ENCODE assay signal across 11 cellular contexts in genomic region chr6:2877960-2878359, GRCh38. TPM values are rescaled to one million over a fixed set of nuclear protein-coding genes. Genes with fewer than 3 reads are reported as not detected.
DNase-seq lines count a peak whose midpoint lies in the region; FAIRE-seq and TF ChIP-seq lines count a peak whose summit lies in the region.
"Had no signal": no experiment of that assay in that cellular context is flagged by ENCODE, and none has a peak within 500 bp of the region (broad histone marks: within the 10 kb centered on the region; RNA-seq: fewer than 3 reads in every experiment).

No MANE protein-coding gene starts in this region.

- WGBS in H1 (ENCODE audit: extremely low coverage in 1 of 2, insufficient coverage in 1 of 2, insufficient read length in 1 of 2, insufficient replicate concordance in 2 of 2, low coverage in 1 of 2, low lambda C conversion rate in 2 of 2, missing lambda C conversion rate in 1 of 2), 2 experiments = 93% methylated on average over 2 of the region's 2 CpGs; no CpG with 5 or more reads in 1 of the 2 experiments
- no CpG with 5 or more reads among the region's 2 CpGs for WGBS in trophoblast cell (ENCODE audit: extremely low coverage, insufficient coverage, insufficient read length)

- peak overlapping the region; percentile 63 for H3K27ac Mint-ChIP-seq in Calu3 (ENCODE audit: unreplicated experiment)

- no peaks in the 10 kb centered on the region for H3K9me3 Mint-ChIP-seq in Calu3 (ENCODE audit: low read depth, unreplicated experiment)

- no peak overlapping the region for H3K4me3 Mint-ChIP-seq in Calu3 (ENCODE audit: low read depth, unreplicated experiment)
- H3K4me3 Mint-ChIP-seq: brain had no signal

- H3K4me1 ChIP-seq in PC-9 (replicated peaks; ENCODE audit: insufficient read depth) (peaks cover 30% of the 10 kb centered on the region), H1 (replicated peaks in 1 of 4; ENCODE audit: control insufficient read depth in 3 of 4, insufficient read depth in 4 of 4, low read length in 3 of 4) (peaks cover 15 to 25% (median 18%) of the 10 kb centered on the region in 4 experiments), trophoblast cell (ENCODE audit: control insufficient read depth in 1 of 2, insufficient read depth in 2 of 2, low read length in 2 of 2) (peaks cover 22 to 27% of the 10 kb centered on the region in 2 experiments)

- H3K23ac ChIP-seq in H1 (ENCODE audit: insufficient read length) (no peak overlapping the region), trophoblast cell (ENCODE audit: low read length) (no peak overlapping the region)

- H3K4me2 ChIP-seq in PC-9 (peak overlapping the region; percentile 76), H1 (ENCODE audit: insufficient read depth in 1 of 2, low read depth in 2 of 2, low read length in 2 of 2) (no peak overlapping the region; a peak in 1 of 4 replicates), trophoblast cell (ENCODE audit: low read length) (no peak overlapping the region)

- H2BK5ac ChIP-seq in H1 (ENCODE audit: low read depth, low read length) (peak overlapping the region; percentile 55; the same call in 1 of the 2 replicates), trophoblast cell (ENCODE audit: low read depth, low read length, poor library complexity) (no peak overlapping the region)

- TF ChIP-seq POLR2A in H1 (IDR thresholded peaks at IDR 0.05; ENCODE audit: control extremely low read depth in 1 of 2, low read depth in 2 of 2, low read length in 2 of 2) = no peak

- H3K23me2 ChIP-seq in H1 (ENCODE audit: low read depth, low read length) = peaks cover 8% of the 10 kb centered on the region

- H4K8ac ChIP-seq in H1 (ENCODE audit: extremely low read depth, insufficient read depth, low read length) = no peak overlapping the region
- no peak overlapping the region for H4K8ac ChIP-seq in trophoblast cell (ENCODE audit: low read depth, low read length)

- no peak for TF ChIP-seq EP300 in H1 (IDR thresholded peaks at IDR 0.05; ENCODE audit: borderline replicate concordance in 1 of 2, low read depth in 2 of 2, low read length in 2 of 2)

- H3K14ac ChIP-seq in H1 (ENCODE audit: insufficient read length) (no peak overlapping the region), trophoblast cell (ENCODE audit: low read length) (no peak overlapping the region)

- H3K4ac ChIP-seq in H1 (replicated peaks; ENCODE audit: insufficient read length, low read depth, low read length) (peak overlapping the region; percentile 14), trophoblast cell (ENCODE audit: low read depth, low read length) (no peak overlapping the region)

- H2AFZ ChIP-seq in PC-9 = no peak overlapping the region
- no peak overlapping the region for H2AFZ ChIP-seq in H1 (ENCODE audit: low read length)
- no peak overlapping the region for H2AFZ ChIP-seq in trophoblast cell (ENCODE audit: insufficient read depth, low read length, poor library complexity)

- no peak for TF ChIP-seq RAD21 in H1 (IDR thresholded peaks at IDR 0.05 in 1 of 2, conservative IDR thresholded peaks at IDR 0.05 in 1 of 2; ENCODE audit: low read depth in 2 of 2, low read length in 2 of 2)

- H3K4me1 Mint-ChIP-seq in Calu3 (ENCODE audit: low read depth, unreplicated experiment) = peaks cover 44% of the 10 kb centered on the region

- no peaks in the 10 kb centered on the region for H3K9me2 ChIP-seq in PC-9 (ENCODE audit: insufficient read depth)

- H3K27me3 Mint-ChIP-seq in Calu3 (ENCODE audit: unreplicated experiment) = no peaks in the 10 kb centered on the region

- H2BK15ac ChIP-seq in H1 (ENCODE audit: low read length) = no peak overlapping the region

- DNase-seq in Calu3 (no peak), PC-9 (peak in 1 of 2 experiments; percentile 59), H1 (ENCODE audit: low read depth in 1 of 2, low spot score in 2 of 2) (no peak), trophoblast cell (peak; percentile 68 to 90), DMS153 treated with DMSO at 0.1 percent for 48 hours (lab: John Stamatoyannopoulos, UW; ENCODE audit: unreplicated experiment) (no peak), GM19240 (ENCODE audit: insufficient read length, low spot score) (no peak), RKO (ENCODE audit: low spot score) (no peak), H4 (ENCODE audit: low spot score) (no peak)
- DNase-seq: DMS79 treated with DMSO at 0.1 percent for 48 hours had no signal

- H3K4me3 ChIP-seq in PC-9 (no peak overlapping the region; the same call in 1 of the 2 replicates), H1 (ENCODE audit: extremely low read depth in 1 of 4, insufficient read depth in 2 of 4, low read depth in 3 of 4, low read length in 4 of 4) (no peak overlapping the region), trophoblast cell (ENCODE audit: low read depth, low read length) (no peak overlapping the region)

- H4K12ac ChIP-seq in trophoblast cell (ENCODE audit: low read depth, low read length) = no peak overlapping the region

- H3K79me1 ChIP-seq in H1 (ENCODE audit: low read depth, low read length) = no peaks in the 10 kb centered on the region; the same call in 1 of the 2 replicates
- H3K79me1 ChIP-seq in trophoblast cell (ENCODE audit: low read length) = peaks cover 19% of the 10 kb centered on the region

- POLR2A ChIA-PET in PC-9 (lab: Charles Lee; ENCODE audit: unreplicated experiment) = interaction anchor here (0.6 kb wide), 2 partner anchors 113 to 146 kb away, joined by 4 to 5 read pairs; no protein-coding TSS in a partner anchor
- POLR2A ChIA-PET in H1 (lab: Charles Lee; ENCODE audit: partially characterized antibody) = interaction anchor here (1.7 kb wide), 1 partner anchor 26 kb away, joined by 6 read pairs; the partner anchor contains the start of gene SERPINB9

- no peak overlapping the region for H3K56ac ChIP-seq in H1 (replicated peaks; ENCODE audit: insufficient read length, low read depth, low read length)

- intact Hi-C loops in Calu3 (cut with micrococcal nuclease; ENCODE audit: unreplicated experiment) (no loop called here), PC-9 (cut with micrococcal nuclease; ENCODE audit: unreplicated experiment) (loop anchor here (2.0 kb wide), 1 partner anchor 67 kb away; no protein-coding TSS in a partner anchor)

- no peak overlapping the region for H2BK20ac ChIP-seq in H1 (ENCODE audit: low read length)

- H3F3A ChIP-seq in PC-9 (ENCODE audit: insufficient read depth, low read depth) = peaks cover 25% of the 10 kb centered on the region

- no peak overlapping the region for H4K5ac ChIP-seq in H1 (ENCODE audit: insufficient read length, low read depth, low read length)

- H2BK12ac ChIP-seq in H1 (ENCODE audit: low read depth, low read length) (peak overlapping the region; percentile 91; the same call in 1 of the 2 replicates), trophoblast cell (ENCODE audit: low read length) (peak overlapping the region; percentile 24)

- no TSS peak for BruUV-seq in Calu3 (replicated peaks; lab: Mats Ljungman, UMichigan)
- BruUV-seq in PC-9 (replicated peaks; lab: Mats Ljungman, UMichigan) = no TSS peak

- no peaks in the 10 kb centered on the region for H3K27me3 ChIP-seq in PC-9 (ENCODE audit: insufficient read depth, low read depth)
- H3K27me3 ChIP-seq in H1 (replicated peaks in 1 of 4; ENCODE audit: control insufficient read depth in 3 of 4, extremely low read depth in 1 of 4, insufficient read depth in 3 of 4, low read length in 3 of 4) = peaks cover 0 to 7% (median 6%) of the 10 kb centered on the region in 4 experiments; a peak in 3 of 7 replicates
- H3K27me3 ChIP-seq in trophoblast cell (ENCODE audit: insufficient read depth, low read length) = no peaks in the 10 kb centered on the region

- H3K9me3 ChIP-seq in PC-9 (ENCODE audit: insufficient read depth, low read depth) = no peaks in the 10 kb centered on the region
- H3K9me3 ChIP-seq in H1 (ENCODE audit: insufficient read depth in 2 of 2, low read depth in 1 of 2, low read length in 1 of 2) = no peaks in the 10 kb centered on the region
- no peaks in the 10 kb centered on the region for H3K9me3 ChIP-seq in trophoblast cell (ENCODE audit: insufficient read depth, low read depth, low read length)

- no peak for TF ChIP-seq CTCF in Calu3 (IDR thresholded peaks at IDR 0.05; ENCODE audit: unreplicated experiment)
- TF ChIP-seq CTCF in PC-9 (conservative IDR thresholded peaks at IDR 0.05) = no peak
- no peak for TF ChIP-seq CTCF in H1 (IDR thresholded peaks at IDR 0.05; ENCODE audit: control extremely low read depth in 1 of 3, insufficient read depth in 1 of 3, low read depth in 1 of 3, low read length in 3 of 3)

- CTCF ChIA-PET in Calu3 (lab: Charles Lee) (interaction anchor here (0.9 to 3.1 kb wide), 5 partner anchors 12 to 75 kb away, joined by 3 to 11 read pairs (median 4); no protein-coding TSS in a partner anchor), PC-9 (lab: Charles Lee) (interaction anchor here (0.6 to 1.3 kb wide), 2 partner anchors 20 to 354 kb away, joined by 3 to 4 read pairs; no protein-coding TSS in a partner anchor), H1 (lab: Charles Lee; ENCODE audit: partially characterized antibody) (interaction anchor here (0.9 to 3.0 kb wide), 12 partner anchors 9 to 109 kb away, joined by 3 to 10 read pairs (median 3); no protein-coding TSS in a partner anchor)

- H3K27ac ChIP-seq in PC-9 (peak overlapping the region; percentile 99), H1 (ENCODE audit: low read depth, low read length) (no peak overlapping the region), trophoblast cell (ENCODE audit: low read depth, low read length) (peak overlapping the region; percentile 22)

- no peak overlapping the region for H3K9ac ChIP-seq in H1 (replicated peaks in 1 of 4; ENCODE audit: extremely low read depth in 1 of 4, low read depth in 3 of 4, low read length in 3 of 4)
- no peak overlapping the region for H3K9ac ChIP-seq in trophoblast cell (ENCODE audit: low read length)

- FAIRE-seq in H1 (lab: Jason Lieb, UNC) = no peak
- FAIRE-seq: GM18507 had no signal

- H3K36me3 ChIP-seq in PC-9 (ENCODE audit: low read depth) = no peaks in the 10 kb centered on the region
- H3K36me3 ChIP-seq in H1 (ENCODE audit: control insufficient read depth in 2 of 4, insufficient read depth in 4 of 4, low read length in 3 of 4) = no peaks in the 10 kb centered on the region
- H3K36me3 ChIP-seq in trophoblast cell (ENCODE audit: control insufficient read depth in 1 of 2, insufficient read depth in 2 of 2, low read length in 2 of 2) = no peaks in the 10 kb centered on the region

- H4K20me1 ChIP-seq in PC-9 (ENCODE audit: insufficient read depth) = no peaks in the 10 kb centered on the region
- no peaks in the 10 kb centered on the region for H4K20me1 ChIP-seq in H1 (replicated peaks in 1 of 2; ENCODE audit: control insufficient read depth in 1 of 2, insufficient read depth in 2 of 2, low read length in 2 of 2)

- H3K18ac ChIP-seq in H1 (ENCODE audit: extremely low read depth, low read length) = 0 out of 2 replicates have a peak overlapping the region, but pooled peaks have one; percentile 5
- no peak overlapping the region for H3K18ac ChIP-seq in trophoblast cell (ENCODE audit: low read length)

- H2AK5ac ChIP-seq in H1 (ENCODE audit: low read depth, low read length) (peak overlapping the region; percentile 82; the same call in 1 of the 2 replicates), trophoblast cell (ENCODE audit: low read length) (no peak overlapping the region)

- H4K91ac ChIP-seq in H1 (replicated peaks; ENCODE audit: insufficient read length, low read length) = peak overlapping the region; percentile 65
- peak overlapping the region; percentile 18 for H4K91ac ChIP-seq in trophoblast cell (ENCODE audit: low read depth, low read length)

- H3K36me3 Mint-ChIP-seq in Calu3 (ENCODE audit: insufficient read depth, unreplicated experiment) = peaks cover 19% of the 10 kb centered on the region
- H3K36me3 Mint-ChIP-seq: brain had no signal

- H2BK120ac ChIP-seq in H1 (replicated peaks; ENCODE audit: low read depth, low read length) (no peak overlapping the region), trophoblast cell (ENCODE audit: insufficient read depth, low read length, poor library complexity) (no peak overlapping the region)

- no peaks in the 10 kb centered on the region for H3K79me2 ChIP-seq in PC-9 (ENCODE audit: low read depth)
- no peaks in the 10 kb centered on the region for H3K79me2 ChIP-seq in H1 (ENCODE audit: control insufficient read depth in 1 of 2, insufficient read depth in 2 of 2, low read length in 2 of 2)
- peaks cover 4% of the 10 kb centered on the region for H3K79me2 ChIP-seq in trophoblast cell (ENCODE audit: control insufficient read depth, insufficient read depth, low read length, poor library complexity)

RNA-seq across cellular contexts. Expression of gene SERPINB9, which starts 25.1 kb away (rescaled TPM):
- total RNA-seq in Calu3 (2022) (17.2 and 22.9 TPM in 2 replicates), PC-9 (2021) (1.7 and 2.4 TPM in 2 replicates)
- 63.5 and 66.8 TPM in 2 replicates for total RNA-seq in H1 (2021; fragmentation: NEBNext Ultra II Directional; extraction: Animal tissue kit (Norgen Biotek cat#: 25700))
- polyA plus RNA-seq in H1 (2011; rRNA removed) = 53.5 and 93.8 TPM in 2 replicates
- 58.9 TPM for polyA plus RNA-seq in H1 (2011; cell fraction: cytosol; rRNA removed)
- 23.5 TPM for polyA plus RNA-seq in H1 (2011; cell fraction: nucleus; rRNA removed)
- polyA plus RNA-seq in H1 (2012, experiment 1 of 2) = 56.9 to 68.1 TPM (median 58.4 TPM) in 4 replicates
- 26.8 TPM for polyA plus RNA-seq in H1 (2012, experiment 2 of 2)
- polyA plus RNA-seq in H1 (2013, experiment 1 of 2) = 31.2 TPM
- 29.8 TPM for polyA plus RNA-seq in H1 (2013, experiment 2 of 2)
- 100 and 149 TPM in 2 replicates for polyA minus RNA-seq in H1 (2011; rRNA and poly(A)+ RNA removed)
- polyA minus RNA-seq in H1 (2011; cell fraction: cytosol; rRNA and poly(A)+ RNA removed) = 53.1 TPM
- polyA minus RNA-seq in H1 (2011; cell fraction: nucleus; rRNA and poly(A)+ RNA removed) = 25.0 TPM
- 414 and 460 TPM in 2 replicates for polyA plus RNA-seq in trophoblast cell (2013)
- not detected in 2 replicates for total RNA-seq in H4 (2014; rRNA removed; shearing (Covaris generic))

RNA-seq across cellular contexts. Expression of gene SERPINB1, which starts 36.3 kb away (rescaled TPM):
- 56.3 and 78.5 TPM in 2 replicates for total RNA-seq in Calu3 (2022)
- 82.3 and 93.9 TPM in 2 replicates for total RNA-seq in PC-9 (2021)
- 17.3 and 20.0 TPM in 2 replicates for total RNA-seq in H1 (2021; fragmentation: NEBNext Ultra II Directional; extraction: Animal tissue kit (Norgen Biotek cat#: 25700))
- 6.1 and 8.1 TPM in 2 replicates for polyA plus RNA-seq in H1 (2011; rRNA removed)
- 10.5 TPM for polyA plus RNA-seq in H1 (2011; cell fraction: cytosol; rRNA removed)
- 6.2 TPM for polyA plus RNA-seq in H1 (2011; cell fraction: nucleus; rRNA removed)
- 10.7 to 16.0 TPM (median 12.9 TPM) in 4 replicates for polyA plus RNA-seq in H1 (2012, experiment 1 of 2)
- polyA plus RNA-seq in H1 (2012, experiment 2 of 2) = 4.4 TPM
- polyA plus RNA-seq in H1 (2013, experiment 1 of 2) = 11.4 TPM
- polyA plus RNA-seq in H1 (2013, experiment 2 of 2) = 11.6 TPM
- 6.2 and 8.8 TPM in 2 replicates for polyA minus RNA-seq in H1 (2011; rRNA and poly(A)+ RNA removed)
- polyA minus RNA-seq in H1 (2011; cell fraction: cytosol; rRNA and poly(A)+ RNA removed) = 8.2 TPM
- polyA minus RNA-seq in H1 (2011; cell fraction: nucleus; rRNA and poly(A)+ RNA removed) = 8.8 TPM
- polyA plus RNA-seq in trophoblast cell (2013) = 17.0 and 17.4 TPM in 2 replicates
- total RNA-seq in H4 (2014; rRNA removed; shearing (Covaris generic)) = 26.9 and 38.9 TPM in 2 replicates

Comparison
In these comparisons a context has a peak if more than half of its experiments do, and no peak if none do; other contexts are left out.
1. DNase-seq: peak in trophoblast cell (2 of 2); none in Calu3 (single experiment), H1 (0 of 2), DMS153 treated with DMSO at 0.1 percent for 48 hours (single experiment), GM19240 (single experiment), RKO (single experiment) and H4 (single experiment).